In the genomic region with DNA sequence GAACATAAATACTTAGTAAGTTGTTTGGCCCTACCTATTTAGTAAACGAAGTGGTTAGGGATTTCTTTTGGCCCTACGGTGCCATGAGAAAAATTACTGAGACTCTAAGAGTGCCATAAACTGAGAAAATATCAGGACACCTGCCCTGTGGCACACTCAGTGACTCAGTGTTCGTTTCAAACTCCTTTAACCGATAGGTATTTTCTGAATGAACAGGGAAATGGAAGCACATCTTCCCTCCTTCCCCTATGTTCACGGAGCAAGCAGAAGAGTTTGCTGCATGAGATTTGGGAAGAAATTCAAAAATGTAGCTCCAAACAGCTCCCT, we compare ENCODE assay signal across 1 cellular context.
TF ChIP-seq lines count a peak whose summit lies in the region.

No MANE protein-coding gene starts in this region.

TF ChIP-seq in IMR-90, 13 proteins besides CTCF, POLR2A, EP300 and RAD21:
- TF ChIP-seq, protein P1, sequence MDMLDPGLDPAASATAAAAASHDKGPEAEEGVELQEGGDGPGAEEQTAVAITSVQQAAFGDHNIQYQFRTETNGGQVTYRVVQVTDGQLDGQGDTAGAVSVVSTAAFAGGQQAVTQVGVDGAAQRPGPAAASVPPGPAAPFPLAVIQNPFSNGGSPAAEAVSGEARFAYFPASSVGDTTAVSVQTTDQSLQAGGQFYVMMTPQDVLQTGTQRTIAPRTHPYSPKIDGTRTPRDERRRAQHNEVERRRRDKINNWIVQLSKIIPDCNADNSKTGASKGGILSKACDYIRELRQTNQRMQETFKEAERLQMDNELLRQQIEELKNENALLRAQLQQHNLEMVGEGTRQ (IDR thresholded peaks at IDR 0.05; ENCODE audit: low read depth, low read length), result no peak
- TF ChIP-seq, protein P2, sequence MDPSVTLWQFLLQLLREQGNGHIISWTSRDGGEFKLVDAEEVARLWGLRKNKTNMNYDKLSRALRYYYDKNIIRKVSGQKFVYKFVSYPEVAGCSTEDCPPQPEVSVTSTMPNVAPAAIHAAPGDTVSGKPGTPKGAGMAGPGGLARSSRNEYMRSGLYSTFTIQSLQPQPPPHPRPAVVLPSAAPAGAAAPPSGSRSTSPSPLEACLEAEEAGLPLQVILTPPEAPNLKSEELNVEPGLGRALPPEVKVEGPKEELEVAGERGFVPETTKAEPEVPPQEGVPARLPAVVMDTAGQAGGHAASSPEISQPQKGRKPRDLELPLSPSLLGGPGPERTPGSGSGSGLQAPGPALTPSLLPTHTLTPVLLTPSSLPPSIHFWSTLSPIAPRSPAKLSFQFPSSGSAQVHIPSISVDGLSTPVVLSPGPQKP (IDR thresholded peaks at IDR 0.05; ENCODE audit: borderline replicate concordance, low read depth, low read length), result no peak
- TF ChIP-seq FOS (IDR thresholded peaks at IDR 0.05; ENCODE audit: low read depth, low read length) (no peak), CEBPB (IDR thresholded peaks at IDR 0.05; ENCODE audit: low read depth, low read length) (no peak), RCOR1 (IDR thresholded peaks at IDR 0.05; ENCODE audit: insufficient replicate concordance, low read length) (no peak), MXI1 (IDR thresholded peaks at IDR 0.05; ENCODE audit: borderline replicate concordance, low read depth, low read length) (no peak), BHLHE40 (IDR thresholded peaks at IDR 0.05; ENCODE audit: low read depth, low read length) (no peak), MAFK (IDR thresholded peaks at IDR 0.05; ENCODE audit: low read depth, low read length) (no peak), MAZ (IDR thresholded peaks at IDR 0.05; ENCODE audit: borderline replicate concordance, low read depth, low read length) (no peak), CHD1 (IDR thresholded peaks at IDR 0.05; ENCODE audit: low read depth, low read length) (no peak), RFX5 (IDR thresholded peaks at IDR 0.05; ENCODE audit: low read depth, low read length) (no peak), NFE2L2 (IDR thresholded peaks at IDR 0.05; ENCODE audit: low read depth, low read length) (no peak), SMC3 (IDR thresholded peaks at IDR 0.05; ENCODE audit: low read depth, low read length) (no peak)
